25 cellular contexts compared by ENCODE assay signal in the genomic region with DNA sequence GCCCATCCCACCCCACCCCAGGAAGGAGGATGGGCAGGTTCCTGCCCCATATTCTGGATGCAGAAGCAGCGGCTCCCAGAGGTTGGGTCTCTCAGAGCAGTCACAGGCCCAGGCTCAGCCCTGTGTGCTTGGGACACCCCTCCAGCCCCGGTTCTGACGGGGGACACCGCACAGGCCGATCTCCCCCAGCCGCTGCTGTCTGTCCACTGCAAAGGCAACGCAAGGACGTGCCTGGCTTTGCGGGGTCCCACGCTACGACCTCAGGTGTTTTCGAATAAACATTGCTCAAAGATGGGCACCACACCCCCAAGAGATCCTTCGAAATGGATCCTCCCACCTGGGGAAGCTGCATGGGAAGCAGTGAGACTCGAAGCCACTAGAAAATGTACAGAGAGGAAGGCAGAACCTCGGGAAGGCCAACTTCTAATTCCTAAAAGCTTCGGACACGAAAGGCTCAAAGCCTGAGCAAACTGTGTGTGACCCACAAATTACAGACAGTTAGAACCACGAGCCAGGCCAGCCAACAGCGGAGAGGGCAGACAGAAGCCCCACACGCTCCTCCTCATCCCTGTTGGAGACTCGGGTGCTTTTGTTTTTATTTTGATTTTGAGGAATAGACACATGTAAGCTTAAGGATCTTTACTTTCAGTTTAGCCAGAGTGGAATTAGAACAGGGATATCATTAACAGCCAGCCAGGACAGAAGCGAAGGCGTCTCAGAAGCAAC. TPM values are rescaled to one million over a fixed set of nuclear protein-coding genes. Genes with fewer than 3 reads are reported as not detected.
"Had no signal": no experiment of that assay in that cellular context is flagged by ENCODE, and none has a peak within 500 bp of the region (broad histone marks: within the 10 kb centered on the region; RNA-seq: fewer than 3 reads in every experiment).

No MANE protein-coding gene starts in this region.

- DNase-seq: activated CD4-positive, alpha-beta T cell treated with anti-CD3 and anti-CD28 coated beads, Interleukin-2, amount 10 ng/mL, durations not matched to agents 7 days and 5 days; activated CD8-positive, alpha-beta memory T cell treated with anti-CD3 and anti-CD28 coated beads, Interleukin-2, amount 50 U/mL, for 4 hours; activated naive CD4-positive, alpha-beta T cell treated with anti-CD3 and anti-CD28 coated beads, Interleukin-2, amount 50 U/mL, for 16 hours; activated T-cell treated with anti-CD3 and anti-CD28 coated beads, Interleukin-2, amount 50 U/mL, for 4 hours; cortex of kidney; left colon; nephron progenitor cell; stimulated activated CD4-positive, alpha-beta T cell treated with anti-CD3 and anti-CD28 coated beads, Interleukin-15, amount 100 ng/mL, for 24 hours; stimulated activated CD4-positive, alpha-beta T cell treated with anti-CD3 and anti-CD28 coated beads, Interleukin-4, amount 100 ng/mL, for 1 hour; stomach; T-helper 1 cell; T-helper 9 cell; trophoblast cell had no signal

- H3K36me3 ChIP-seq: ascending aorta, stomach, vagina had no signal

- H3K27ac ChIP-seq: ascending aorta, hepatocyte, skin epidermis, stomach, vagina had no signal

- H3K4me2 ChIP-seq: hepatocyte had no signal

- H3K27me3 ChIP-seq: ascending aorta, hepatocyte, vagina had no signal

- ATAC-seq: activated CD4-positive, CD25-positive, alpha-beta regulatory T cell treated with anti-CD3 and anti-CD28 coated beads, Interleukin-2, amount 50 U/mL, for 24 hours; activated T-cell treated with anti-CD3 and anti-CD28 coated beads, Interleukin-2, amount 50 U/mL, for 4 hours; esophagus mucosa; left colon; stimulated activated effector memory CD8-positive, alpha-beta T cell treated with anti-CD3 and anti-CD28 coated beads, Interleukin-12 subunit alpha, Interleukin-12 subunit beta, amount 100 ng/mL, for 72 hours had no signal

- H3K79me2 ChIP-seq: hepatocyte had no signal

- H3K9me3 ChIP-seq: ascending aorta, stomach, vagina had no signal

- H2AFZ ChIP-seq: hepatocyte had no signal

- H3K4me3 ChIP-seq: ascending aorta, hepatocyte, lung, skin epidermis, stomach, vagina had no signal

RNA-seq across cellular contexts. Expression of gene C14orf180, which starts 10.8 kb away (rescaled TPM):
- total RNA-seq: activated CD4-positive, alpha-beta T cell treated with anti-CD3 and anti-CD28 coated beads, Interleukin-2, amount 10 ng/mL, durations not matched to agents 7 days and 5 days; activated T-cell treated with anti-CD3 and anti-CD28 coated beads, Interleukin-2, amount 50 U/mL, for 4 hours; esophagus mucosa; glomerular endothelial cell; progenitor cell of endocrine pancreas; temporal lobe had no signal

RNA-seq across cellular contexts. Expression of gene TMEM179, which starts 14.2 kb away (rescaled TPM):
- total RNA-seq: activated CD4-positive, alpha-beta T cell treated with anti-CD3 and anti-CD28 coated beads, Interleukin-2, amount 10 ng/mL, durations not matched to agents 7 days and 5 days; activated T-cell treated with anti-CD3 and anti-CD28 coated beads, Interleukin-2, amount 50 U/mL, for 4 hours; ascending aorta; esophagus mucosa; omental fat pad had no signal
